Comparison of ENCODE assay signal across 1 cellular context in genomic region chr21:36155603-36156338, GRCh38.
TF ChIP-seq lines count a peak whose summit lies in the region.

No MANE protein-coding gene starts in this region.

TF ChIP-seq in HepG2, 621 proteins besides CTCF, POLR2A, EP300 and RAD21 (continued from another document and continues in another):
- TF ChIP-seq TFE3 (CRISPR knock-in tag; IDR thresholded peaks at IDR 0.05) (no peak), GATAD2A (CRISPR knock-in tag; IDR thresholded peaks at IDR 0.05) (no peak), SNRNP70 (IDR thresholded peaks at IDR 0.05; ENCODE audit: low read depth, low read length) (no peak), CENPX (CRISPR knock-in tag; IDR thresholded peaks at IDR 0.05) (no peak), ZNF556 (CRISPR knock-in tag; IDR thresholded peaks at IDR 0.05; ENCODE audit: borderline replicate concordance) (no peak), HINFP (CRISPR knock-in tag; IDR thresholded peaks at IDR 0.05; ENCODE audit: low read depth) (no peak), ZNF414 (CRISPR knock-in tag; IDR thresholded peaks at IDR 0.05) (peak; percentile 66; the same call in 1 of the 2 replicates), XBP1 (CRISPR knock-in tag; IDR thresholded peaks at IDR 0.05) (no peak), ESRRA (CRISPR knock-in tag; IDR thresholded peaks at IDR 0.05; ENCODE audit: low read depth) (peak; percentile 32; the same call in 1 of the 2 replicates), ZNF747 (CRISPR knock-in tag; IDR thresholded peaks at IDR 0.05; ENCODE audit: borderline replicate concordance) (0 out of 2 replicates have a peak, but pooled peaks have one; percentile 37), TFDP2 (CRISPR knock-in tag; IDR thresholded peaks at IDR 0.05) (no peak), HNF1B (CRISPR knock-in tag; IDR thresholded peaks at IDR 0.05) (0 out of 2 replicates have a peak, but pooled peaks have one; percentile 30), ZHX1 (CRISPR knock-in tag; IDR thresholded peaks at IDR 0.05; ENCODE audit: low read depth) (no peak), SMYD3 (CRISPR knock-in tag; IDR thresholded peaks at IDR 0.05) (no peak), ZNF703 (CRISPR knock-in tag; IDR thresholded peaks at IDR 0.05; ENCODE audit: borderline replicate concordance) (no peak), ZNF576 (CRISPR knock-in tag; IDR thresholded peaks at IDR 0.05) (no peak), KMT2B (CRISPR knock-in tag; IDR thresholded peaks at IDR 0.05) (no peak), NBN (conservative IDR thresholded peaks at IDR 0.05) (no peak), ZNF430 (CRISPR knock-in tag; IDR thresholded peaks at IDR 0.05) (0 out of 2 replicates have a peak, but pooled peaks have one; percentile 28), ZNF614 (CRISPR knock-in tag; IDR thresholded peaks at IDR 0.05; ENCODE audit: borderline replicate concordance) (no peak), PRDM10 (CRISPR knock-in tag; IDR thresholded peaks at IDR 0.05; ENCODE audit: low read depth) (no peak), CAMTA2 (CRISPR knock-in tag; IDR thresholded peaks at IDR 0.05; ENCODE audit: borderline replicate concordance) (peak; percentile 72; the same call in 1 of the 2 replicates), MLXIP (CRISPR knock-in tag; IDR thresholded peaks at IDR 0.05; ENCODE audit: borderline replicate concordance) (no peak), NAIF1 (CRISPR knock-in tag; IDR thresholded peaks at IDR 0.05; ENCODE audit: borderline replicate concordance) (no peak), RFX5 (IDR thresholded peaks at IDR 0.05; ENCODE audit: low read depth, low read length) (no peak), HNRNPL (IDR thresholded peaks at IDR 0.05; ENCODE audit: low read depth, low read length) (no peak), FOXM1 (CRISPR knock-in tag; IDR thresholded peaks at IDR 0.05) (no peak), PRPF4 (IDR thresholded peaks at IDR 0.05; ENCODE audit: low read depth, low read length, poor library complexity, severe bottlenecking) (no peak), TMF1 (CRISPR knock-in tag; IDR thresholded peaks at IDR 0.05; ENCODE audit: low read depth) (0 out of 2 replicates have a peak, but pooled peaks have one; percentile 30), ZNF383 (CRISPR knock-in tag; IDR thresholded peaks at IDR 0.05; ENCODE audit: borderline replicate concordance) (no peak), U2AF1 (optimal IDR thresholded peaks at IDR 0.05; ENCODE audit: low read depth, low read length) (no peak), NRL (CRISPR knock-in tag; IDR thresholded peaks at IDR 0.05; ENCODE audit: borderline replicate concordance) (no peak), ARID4A (CRISPR knock-in tag; IDR thresholded peaks at IDR 0.05; ENCODE audit: borderline replicate concordance) (peak; percentile 29; the same call in 1 of the 2 replicates), ZNF563 (CRISPR knock-in tag; IDR thresholded peaks at IDR 0.05) (no peak), ZNF644 (CRISPR knock-in tag; IDR thresholded peaks at IDR 0.05; ENCODE audit: low read depth) (no peak)
